In genomic region chr15:81047948-81048347, GRCh38 we compare ENCODE assay signal across 26 cellular contexts.
"Had no signal": no experiment of that assay in that cellular context is flagged by ENCODE, and none has a peak within 500 bp of the region (broad histone marks: within the 10 kb centered on the region; RNA-seq: fewer than 3 reads in every experiment).

No MANE protein-coding gene starts in this region.

- ATAC-seq: left cardiac atrium; left lung; lower lobe of right lung; natural killer cell; right cardiac atrium; stimulated activated effector memory CD8-positive, alpha-beta T cell treated with anti-CD3 and anti-CD28 coated beads, Interleukin-12 subunit alpha, Interleukin-12 subunit beta, amount 100 ng/mL, for 72 hours had no signal

- DNase-seq: kidney glomerular epithelial cell; left cardiac atrium; left lung; lower lobe of right lung; mammary epithelial cell; mesendoderm; naive B cell; natural killer cell; nephron progenitor cell; occipital lobe; ovary; posterior cingulate gyrus; retina; right cardiac atrium; sigmoid colon; small intestine; spleen; stimulated activated CD4-positive, alpha-beta T cell treated with anti-CD3 and anti-CD28 coated beads, Interleukin-4, amount 100 ng/mL, for 24 hours; stimulated activated naive CD4-positive, alpha-beta T cell; uterus had no signal

- H3K27ac ChIP-seq: hepatocyte, left lung, lower lobe of right lung, neural progenitor cell, neutrophil, ovary, prostate gland, sigmoid colon, spleen, tibial nerve, uterus had no signal
